Comparison of ENCODE assay signal across 9 cellular contexts in genomic region chr6:43769526-43770416, GRCh38. TPM values are rescaled to one million over a fixed set of nuclear protein-coding genes. Genes with fewer than 3 reads are reported as not detected.
A peak's percentile ranks its signal among the peaks of the same experiment; 100 is the strongest.
DNase-seq lines count a peak whose midpoint lies in the region; ATAC-seq, FAIRE-seq and TF ChIP-seq lines count a peak whose summit lies in the region.
"Had no signal": no experiment of that assay in that cellular context is flagged by ENCODE, and none has a peak within 500 bp of the region (broad histone marks: within the 10 kb centered on the region; RNA-seq: fewer than 3 reads in every experiment).

Gene VEGFA (plus strand): TSS chr6:43770211.

- H3K27me3 ChIP-seq in keratinocyte (ENCODE audit: control insufficient read depth, extremely low read depth, insufficient read depth, low read length): no peaks in the 10 kb centered on the region

- peaks cover 23% of the 10 kb centered on the region for H4K20me1 ChIP-seq in keratinocyte (ENCODE audit: control insufficient read depth, extremely low read depth, insufficient read depth, low read length)

- H3K9me3 ChIP-seq in keratinocyte (ENCODE audit: control insufficient read depth, low read depth, low read length): no peaks in the 10 kb centered on the region

- FAIRE-seq in keratinocyte (lab: Jason Lieb, UNC): peak; percentile 39
- FAIRE-seq: TTC549 had no signal

- H3K9ac ChIP-seq in keratinocyte (ENCODE audit: control insufficient read depth, extremely low read depth, insufficient read depth, low read length): peak within 1 kb of the TSS; percentile 96

- no peaks in the 10 kb centered on the region for H3K9me1 ChIP-seq in keratinocyte (ENCODE audit: control insufficient read depth, extremely low read depth, insufficient read depth, low read length)

- H2AFZ ChIP-seq in keratinocyte (ENCODE audit: control insufficient read depth, low read length): peak within 1 kb of the TSS; percentile 89

- TF ChIP-seq CTCF in keratinocyte (optimal IDR thresholded peaks at IDR 0.05 in 1 of 3, IDR thresholded peaks at IDR 0.05 in 1 of 3, conservative IDR thresholded peaks at IDR 0.05 in 1 of 3; ENCODE audit: extremely low read depth in 1 of 3, insufficient read depth in 2 of 3, low read length in 3 of 3): peak in 2 of 3 experiments; percentile 95 to 98

- dilution Hi-C loops in keratinocyte (cut with MboI; ENCODE audit: extremely low pct_ligation_motif_present, low sequenced_read_pairs): no loop called here

- H3K4me1 ChIP-seq in keratinocyte (ENCODE audit: control insufficient read depth, extremely low read depth, insufficient read depth, low read length): peaks cover 28% of the 10 kb centered on the region

- peak; percentile 97 for DNase-seq in AG08396 (ENCODE audit: low spot score)
- peak; percentile 85 for DNase-seq in NCI-H345 (lab: John Stamatoyannopoulos, UW)
- DNase-seq in activated CD4-positive, CD25-positive, alpha-beta regulatory T cell treated with anti-CD3 and anti-CD28 coated beads, Interleukin-2, amount 50 U/mL, for 16 hours (ENCODE audit: low read depth, low spot score): peak; percentile 78
- DNase-seq in central memory CD4-positive, alpha-beta T cell: peak; percentile 81
- DNase-seq in keratinocyte (ENCODE audit: low read depth, low spot score): peak; percentile 52
- DNase-seq in stimulated activated CD4-positive, alpha-beta T cell treated with anti-CD3 and anti-CD28 coated beads, Interleukin-15, amount 100 ng/mL, for 24 hours: peak; percentile 92

- H3K27ac ChIP-seq in keratinocyte (ENCODE audit: control insufficient read depth, insufficient read depth, low read length): peak within 1 kb of the TSS; percentile 83

- peak within 1 kb of the TSS; percentile 81 for H3K4me2 ChIP-seq in keratinocyte (ENCODE audit: control insufficient read depth, extremely low read depth, insufficient read depth, low read depth, low read length)

- H3K79me2 ChIP-seq in keratinocyte (ENCODE audit: control insufficient read depth, insufficient read depth, low read length): peaks cover 48% of the 10 kb centered on the region

- H3K4me3 ChIP-seq in keratinocyte (ENCODE audit: control insufficient read depth in 2 of 3, extremely low read depth in 1 of 3, insufficient read depth in 2 of 3, low read depth in 1 of 3, low read length in 3 of 3): peak within 1 kb of the TSS; percentile 80 to 98 (median 88)

- H3K36me3 ChIP-seq in keratinocyte (ENCODE audit: control insufficient read depth in 2 of 2, extremely low read depth in 1 of 2, insufficient read depth in 2 of 2, low read length in 2 of 2): peaks cover 0 to 28% of the 10 kb centered on the region in 2 experiments

- ATAC-seq in GM18907 (IDR thresholded peaks at IDR 0.05; ENCODE audit: unreplicated experiment): peak; percentile 50
- ATAC-seq in HG03175 (IDR thresholded peaks at IDR 0.05; ENCODE audit: unreplicated experiment): peak; percentile 58

RNA-seq across cellular contexts. Expression of gene VEGFA, which starts in this region (rescaled TPM):
- 91.3 to 191 TPM (median 149 TPM) in 3 replicates for polyA plus RNA-seq in keratinocyte
- 77.1 TPM for polyA plus RNA-seq in keratinocyte (2011; ENCODE audit: low read depth)
- polyA plus RNA-seq in keratinocyte (2011; cell fraction: cytosol; rRNA removed): 40.0 and 40.3 TPM in 2 replicates
- polyA plus RNA-seq in keratinocyte (2011; cell fraction: nucleus; rRNA removed): 532 and 640 TPM in 2 replicates
- polyA plus RNA-seq in keratinocyte (2012; ENCODE audit: low replicate concordance): 59.3 and 124 TPM in 2 replicates
- polyA minus RNA-seq in keratinocyte: 142 to 449 TPM (median 209 TPM) in 3 replicates
- polyA minus RNA-seq in keratinocyte (2011; cell fraction: cytosol; rRNA and poly(A)+ RNA removed): 20.7 TPM
- 96.5 and 113 TPM in 2 replicates for polyA minus RNA-seq in keratinocyte (2011; cell fraction: nucleus; rRNA and poly(A)+ RNA removed)

Comparison
In these comparisons a context has a peak if more than half of its experiments do, and no peak if none do; other contexts are left out.
1. Peak in every context shown above with its lines: DNase-seq, ATAC-seq, H3K4me3 ChIP-seq and H3K27ac ChIP-seq.